17 cellular contexts compared by ENCODE assay signal in genomic region chr6:36025260-36025931, GRCh38. TPM values are rescaled to one million over a fixed set of nuclear protein-coding genes. Genes with fewer than 3 reads are reported as not detected.
DNase-seq lines count a peak whose midpoint lies in the region; ATAC-seq, FAIRE-seq and TF ChIP-seq lines count a peak whose summit lies in the region.
"Had no signal": no experiment of that assay in that cellular context is flagged by ENCODE, and none has a peak within 500 bp of the region (broad histone marks: within the 10 kb centered on the region; RNA-seq: fewer than 3 reads in every experiment).

No MANE protein-coding gene starts in this region.

- POLR2A ChIA-PET in WTC11 (lab: Charles Lee) (interaction anchor here (0.6 kb wide), 1 partner anchor 17 kb away, joined by 3 read pairs; no protein-coding TSS in a partner anchor), RWPE1 (lab: Yijun Ruan, JAX; ENCODE audit: low non-redundant PET) (no interaction called here)

- H3K36me3 Mint-ChIP-seq in WTC11, result no peaks in the 10 kb centered on the region
- H3K36me3 Mint-ChIP-seq: CD14-positive monocyte; stimulated activated memory B cell treated with anti-CD40 and anti-IgM and Interleukin-4, amounts not matched to agents 10 μg/mL and 1 μg/mL and 100 μg/mL, for 72 hours had no signal

- ATAC-seq in WTC11, result no peak
- ATAC-seq in GM21381 (IDR thresholded peaks at IDR 0.05; ENCODE audit: unreplicated experiment), result no peak
- ATAC-seq: stimulated activated memory B cell treated with anti-CD40 and anti-IgM and Interleukin-4, amounts not matched to agents 10 μg/mL and 1 μg/mL and 100 μg/mL, for 72 hours; upper lobe of right lung had no signal

- CTCF ChIA-PET in WTC11 (lab: Charles Lee) (interaction anchor here (1.5 to 4.0 kb wide), 3 partner anchors 40 to 316 kb away, joined by 3 to 37 read pairs (median 4); no protein-coding TSS in a partner anchor), RWPE1 (lab: Yijun Ruan, JAX) (interaction anchor here (0.9 to 3.4 kb wide), 2 partner anchors 17 to 70 kb away, joined by 9 to 20 read pairs; no protein-coding TSS in a partner anchor)

- TF ChIP-seq POLR2A in H54 (IDR thresholded peaks at IDR 0.05; ENCODE audit: low read depth, low read length) (no peak), ovary (IDR thresholded peaks at IDR 0.05) (no peak), prostate gland (IDR thresholded peaks at IDR 0.05) (no peak)

- no peak for TF ChIP-seq EP300 in ovary (IDR thresholded peaks at IDR 0.05)

- FAIRE-seq in H54 (lab: Jason Lieb, UNC), result no peak

- WGBS in ovary, 3 donors, result 23 to 27% (median 27%) methylated on average over 1 of the region's 1 CpG
- WGBS in prostate gland, result 94% methylated on average over 1 of the region's 1 CpG

- H3K4me3 Mint-ChIP-seq in WTC11, result peak overlapping the region; percentile 73
- H3K4me3 Mint-ChIP-seq: stimulated activated memory B cell treated with anti-CD40 and anti-IgM and Interleukin-4, amounts not matched to agents 10 μg/mL and 1 μg/mL and 100 μg/mL, for 72 hours had no signal

- H3K36me3 ChIP-seq in ovary (no peaks in the 10 kb centered on the region), prostate gland (no peaks in the 10 kb centered on the region)
- H3K36me3 ChIP-seq: colonic mucosa, upper lobe of right lung had no signal

- H3K9me3 ChIP-seq in ovary (no peaks in the 10 kb centered on the region), prostate gland (no peaks in the 10 kb centered on the region)
- H3K9me3 ChIP-seq: colonic mucosa, upper lobe of right lung had no signal

- H3K4me1 Mint-ChIP-seq in WTC11, result peaks cover 48% of the 10 kb centered on the region

- DNase-seq in H54 (ENCODE audit: insufficient read length, low spot score) (peak; percentile 23), WTC11 (ENCODE audit: low spot score) (no peak), fibroblast of peridontal ligament (ENCODE audit: extremely low read depth) (peak; percentile 42), pulmonary artery endothelial cell (ENCODE audit: low read depth, low spot score) (peak; percentile 78), ovary (no peak), RWPE1 (ENCODE audit: low spot score) (no peak), prostate gland (ENCODE audit: low spot score) (no peak)
- DNase-seq: activated effector memory CD4-positive, alpha-beta T cell treated with anti-CD3 and anti-CD28 coated beads, Interleukin-2, amount 50 U/mL, for 16 hours; colonic mucosa; NCI-H1694 treated with DMSO at 0.1 percent for 48 hours; NCI-H510A treated with DMSO at 0.1 percent for 48 hours; posterior cingulate gyrus; upper lobe of right lung had no signal

- H3K9me3 Mint-ChIP-seq in WTC11, result no peaks in the 10 kb centered on the region
- H3K9me3 Mint-ChIP-seq: stimulated activated memory B cell treated with anti-CD40 and anti-IgM and Interleukin-4, amounts not matched to agents 10 μg/mL and 1 μg/mL and 100 μg/mL, for 72 hours had no signal

- H3K27ac ChIP-seq in ovary (no peak overlapping the region), RWPE1 (no peak overlapping the region), prostate gland (no peak overlapping the region)
- H3K27ac ChIP-seq: colonic mucosa, upper lobe of right lung had no signal

- intact Hi-C loops in ovary (cut with DNase I), result loop anchor here in 3 of 4 donors (5.0 kb wide), 3 partner anchors 67 to 172 kb away; partner anchors contain the start of gene BRPF3 (in 1 of the 3)
- intact Hi-C loops in prostate gland (cut with DNase I), result loop anchor here (5.0 to 10.0 kb wide), 2 partner anchors 339 to 443 kb away; no protein-coding TSS in a partner anchor

- H3K27ac Mint-ChIP-seq in WTC11, result 0 out of 2 replicates have a peak overlapping the region, but pooled peaks have one; percentile 87
- H3K27ac Mint-ChIP-seq: stimulated activated memory B cell treated with anti-CD40 and anti-IgM and Interleukin-4, amounts not matched to agents 10 μg/mL and 1 μg/mL and 100 μg/mL, for 72 hours had no signal

- peaks cover 6% of the 10 kb centered on the region for H3K4me1 ChIP-seq in ovary (ENCODE audit: insufficient read depth)
- no peaks in the 10 kb centered on the region for H3K4me1 ChIP-seq in prostate gland (replicated peaks)
- H3K4me1 ChIP-seq: colonic mucosa had no signal

- no peak for TF ChIP-seq CTCF in WTC11 (IDR thresholded peaks at IDR 0.05)
- TF ChIP-seq CTCF in ovary (IDR thresholded peaks at IDR 0.05), result no peak
- TF ChIP-seq CTCF in RWPE1 (conservative IDR thresholded peaks at IDR 0.05; ENCODE audit: low read depth), result no peak
- TF ChIP-seq CTCF in prostate gland (IDR thresholded peaks at IDR 0.05), result no peak

- H3K4me3 ChIP-seq in ovary (no peak overlapping the region), prostate gland (no peak overlapping the region)
- H3K4me3 ChIP-seq: colonic mucosa, upper lobe of right lung had no signal

- H3K27me3 Mint-ChIP-seq in WTC11 (ENCODE audit: low read depth), result peaks cover 9% of the 10 kb centered on the region; the same call in 1 of the 2 replicates

- H3K27me3 ChIP-seq in ovary, result no peaks in the 10 kb centered on the region
- H3K27me3 ChIP-seq in prostate gland (replicated peaks; ENCODE audit: insufficient read depth), result no peaks in the 10 kb centered on the region
- H3K27me3 ChIP-seq: colonic mucosa, upper lobe of right lung had no signal

TF ChIP-seq in WTC11, 78 proteins besides CTCF, POLR2A, EP300 and RAD21:
- TF ChIP-seq, protein P1, sequence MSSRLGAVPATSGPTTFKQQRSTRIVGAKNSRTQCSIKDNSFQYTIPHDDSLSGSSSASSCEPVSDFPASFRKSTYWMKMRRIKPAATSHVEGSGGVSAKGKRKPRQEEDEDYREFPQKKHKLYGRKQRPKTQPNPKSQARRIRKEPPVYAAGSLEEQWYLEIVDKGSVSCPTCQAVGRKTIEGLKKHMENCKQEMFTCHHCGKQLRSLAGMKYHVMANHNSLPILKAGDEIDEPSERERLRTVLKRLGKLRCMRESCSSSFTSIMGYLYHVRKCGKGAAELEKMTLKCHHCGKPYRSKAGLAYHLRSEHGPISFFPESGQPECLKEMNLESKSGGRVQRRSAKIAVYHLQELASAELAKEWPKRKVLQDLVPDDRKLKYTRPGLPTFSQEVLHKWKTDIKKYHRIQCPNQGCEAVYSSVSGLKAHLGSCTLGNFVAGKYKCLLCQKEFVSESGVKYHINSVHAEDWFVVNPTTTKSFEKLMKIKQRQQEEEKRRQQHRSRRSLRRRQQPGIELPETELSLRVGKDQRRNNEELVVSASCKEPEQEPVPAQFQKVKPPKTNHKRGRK (CRISPR knock-in tag; IDR thresholded peaks at IDR 0.05; ENCODE audit: borderline replicate concordance), result no peak
- TF ChIP-seq ESRRA (CRISPR knock-in tag; IDR thresholded peaks at IDR 0.05; ENCODE audit: borderline replicate concordance), result no peak
- TF ChIP-seq, protein P2, sequence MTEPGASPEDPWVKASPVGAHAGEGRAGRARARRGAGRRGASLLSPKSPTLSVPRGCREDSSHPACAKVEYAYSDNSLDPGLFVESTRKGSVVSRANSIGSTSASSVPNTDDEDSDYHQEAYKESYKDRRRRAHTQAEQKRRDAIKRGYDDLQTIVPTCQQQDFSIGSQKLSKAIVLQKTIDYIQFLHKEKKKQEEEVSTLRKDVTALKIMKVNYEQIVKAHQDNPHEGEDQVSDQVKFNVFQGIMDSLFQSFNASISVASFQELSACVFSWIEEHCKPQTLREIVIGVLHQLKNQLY (CRISPR knock-in tag; IDR thresholded peaks at IDR 0.05), result no peak
- TF ChIP-seq, protein P3, sequence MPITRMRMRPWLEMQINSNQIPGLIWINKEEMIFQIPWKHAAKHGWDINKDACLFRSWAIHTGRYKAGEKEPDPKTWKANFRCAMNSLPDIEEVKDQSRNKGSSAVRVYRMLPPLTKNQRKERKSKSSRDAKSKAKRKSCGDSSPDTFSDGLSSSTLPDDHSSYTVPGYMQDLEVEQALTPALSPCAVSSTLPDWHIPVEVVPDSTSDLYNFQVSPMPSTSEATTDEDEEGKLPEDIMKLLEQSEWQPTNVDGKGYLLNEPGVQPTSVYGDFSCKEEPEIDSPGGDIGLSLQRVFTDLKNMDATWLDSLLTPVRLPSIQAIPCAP (CRISPR knock-in tag; IDR thresholded peaks at IDR 0.05), result no peak
- TF ChIP-seq GABPB1 (CRISPR knock-in tag; IDR thresholded peaks at IDR 0.05), result no peak
- TF ChIP-seq ETV6 (CRISPR knock-in tag; IDR thresholded peaks at IDR 0.05), result no peak
- TF ChIP-seq GRHL2 (CRISPR knock-in tag; IDR thresholded peaks at IDR 0.05; ENCODE audit: insufficient replicate concordance, severe bottlenecking), result no peak
- TF ChIP-seq SMAD3 (CRISPR knock-in tag; IDR thresholded peaks at IDR 0.05; ENCODE audit: borderline replicate concordance), result no peak
- TF ChIP-seq ZNF281 (CRISPR knock-in tag; IDR thresholded peaks at IDR 0.05), result no peak
- TF ChIP-seq ZNF671 (CRISPR knock-in tag; IDR thresholded peaks at IDR 0.05), result no peak
- TF ChIP-seq NR1H2 (CRISPR knock-in tag; IDR thresholded peaks at IDR 0.05), result no peak

RNA-seq across cellular contexts. Expression of gene SLC26A8, which starts 1.0 kb away (rescaled TPM):
- 0.46 to 0.80 TPM (median 0.50 TPM) in 3 replicates for total RNA-seq in WTC11 (2021)
- under 0.01 TPM in 1 of 2 replicates, not detected in the other for total RNA-seq in pulmonary artery endothelial cell
- total RNA-seq in ovary, result under 1 TPM in 3 of 7 donors, not detected in 4; 0.10 to 0.17 (median 0.12) TPM
- polyA plus RNA-seq in ovary, result under 1 TPM; 0.07 to 0.10 TPM
- total RNA-seq in prostate gland, result 10 to 100 TPM in 1 of 2 donors, not detected in 1; 15.2 TPM
- total RNA-seq: epithelial cell of proximal tubule had no signal

RNA-seq across cellular contexts. Expression of gene MAPK14, which starts 2.2 kb away (rescaled TPM):
- 30.8 to 34.7 TPM (median 34.0 TPM) in 3 replicates for total RNA-seq in WTC11 (2021)
- total RNA-seq in pulmonary artery endothelial cell, result 59.4 and 69.6 TPM in 2 replicates
- 10 to 100 TPM; 28.1 to 58.8 (median 37.1) TPM for total RNA-seq in ovary
- polyA plus RNA-seq in ovary, result 10 to 100 TPM; 18.6 to 54.4 TPM
- total RNA-seq in prostate gland, result 10 to 100 TPM; 36.7 to 43.2 TPM

Comparison
In these comparisons a context has a peak if more than half of its experiments do, and no peak if none do; other contexts are left out.
1. DNase-seq: peak in H54 (single experiment), fibroblast of peridontal ligament (single experiment) and pulmonary artery endothelial cell (single experiment); none in WTC11 (single experiment), ovary (0 of 5), RWPE1 (single experiment) and prostate gland (single experiment).